ENCODE assay signal across 8 cellular contexts in genomic region chr17:60641810-60642220, GRCh38. TPM values are rescaled to one million over a fixed set of nuclear protein-coding genes. Genes with fewer than 3 reads are reported as not detected.
A peak's percentile ranks its signal among the peaks of the same experiment; 100 is the strongest.
DNase-seq lines count a peak whose midpoint lies in the region; ATAC-seq, FAIRE-seq and TF ChIP-seq lines count a peak whose summit lies in the region.

No MANE protein-coding gene starts in this region.

- TF ChIP-seq EP300 in A549 (IDR thresholded peaks at IDR 0.05) = no peak

- DNase-seq in A549 (ENCODE audit: low read depth in 1 of 2, low spot score in 1 of 2) = peak; percentile 81 to 85
- peak; percentile 74 for DNase-seq in GM12865 (ENCODE audit: low read depth)
- peak; percentile 92 for DNase-seq in NCI-H1436 (lab: John Stamatoyannopoulos, UW)
- peak; percentile 22 to 49 for DNase-seq in SW 1271 (lab: John Stamatoyannopoulos, UW)
- peak; percentile 66 to 93 for DNase-seq in T47D (ENCODE audit: low read depth in 1 of 2, low spot score in 1 of 2)
- DNase-seq in islet precursor cell = peak; percentile 87
- peak; percentile 26 for DNase-seq in stimulated activated CD4-positive, alpha-beta T cell treated with anti-CD3 and anti-CD28 coated beads, Interleukin-2, amount 100 ng/mL, for 4 hours (ENCODE audit: low read depth)

- TF ChIP-seq CTCF in A549 (IDR thresholded peaks at IDR 0.05) = peak; percentile 56
- peak; percentile 37 for TF ChIP-seq CTCF in GM12865 (IDR thresholded peaks at IDR 0.05; ENCODE audit: insufficient read depth, low read depth, low read length, missing control alignments)

- peak; percentile 48 to 62 for TF ChIP-seq RAD21 in A549 (conservative IDR thresholded peaks at IDR 0.05 in 1 of 2, IDR thresholded peaks at IDR 0.05 in 1 of 2)

- no peak for FAIRE-seq in A549 (lab: Jason Lieb, UNC)

- peak overlapping the region; percentile 18; the same call in 1 of the 3 replicates for H3K4me2 ChIP-seq in A549

- H3K9me3 ChIP-seq in A549 = no peaks in the 10 kb centered on the region

- no peak overlapping the region for H3K4me3 ChIP-seq in A549
- H3K4me3 ChIP-seq in GM12865 (ENCODE audit: low read depth, low read length) = no peak overlapping the region

- H3K4me1 ChIP-seq in A549 = peaks cover 10% of the 10 kb centered on the region

- 25% methylated on average over 1 of the region's 1 CpG for WGBS in A549 (ENCODE audit: missing lambda C conversion rate)

- no peak for TF ChIP-seq POLR2A in A549 (IDR thresholded peaks at IDR 0.05; ENCODE audit: low read length)

- CTCF ChIA-PET in A549 (lab: Yijun Ruan, JAX) = interaction anchor here (1.0 to 8.1 kb wide), 9 partner anchors 13 to 499 kb away, joined by 3 to 80 read pairs (median 4); partner anchors contain the start of gene PPM1D

- POLR2A ChIA-PET in A549 (lab: Yijun Ruan, JAX) = no interaction called here

- H3K27ac ChIP-seq in A549 = no peak overlapping the region

- ATAC-seq in A549 = peak; percentile 70 to 85
- ATAC-seq in HG02981 (IDR thresholded peaks at IDR 0.05; ENCODE audit: unreplicated experiment) = no peak

- in situ Hi-C loops in T47D (cut with HindIII; ENCODE audit: low pct_unique_long_range_greater_than_20kb, low sequenced_read_pairs) = no loop called here

TF ChIP-seq in A549, 52 proteins besides CTCF, POLR2A, EP300 and RAD21:
- TF ChIP-seq, protein P1, sequence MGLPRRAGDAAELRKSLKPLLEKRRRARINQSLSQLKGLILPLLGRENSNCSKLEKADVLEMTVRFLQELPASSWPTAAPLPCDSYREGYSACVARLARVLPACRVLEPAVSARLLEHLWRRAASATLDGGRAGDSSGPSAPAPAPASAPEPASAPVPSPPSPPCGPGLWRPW (IDR thresholded peaks at IDR 0.05) = no peak
- TF ChIP-seq FOSL2 (IDR thresholded peaks at IDR 0.05) (no peak; the same call in 1 of the 2 replicates), FOSL2 (CRISPR knock-in tag; IDR thresholded peaks at IDR 0.05) (peak; percentile 27), RFX5 (IDR thresholded peaks at IDR 0.05) (no peak), SREBF2 (IDR thresholded peaks at IDR 0.05) (no peak), KDM5A (IDR thresholded peaks at IDR 0.05) (no peak), HEYL (CRISPR knock-in tag; IDR thresholded peaks at IDR 0.05) (no peak), REST (IDR thresholded peaks at IDR 0.05) (peak; percentile 50), CEBPB (IDR thresholded peaks at IDR 0.05) (no peak), USF2 (IDR thresholded peaks at IDR 0.05) (no peak)
- TF ChIP-seq, protein P2, sequence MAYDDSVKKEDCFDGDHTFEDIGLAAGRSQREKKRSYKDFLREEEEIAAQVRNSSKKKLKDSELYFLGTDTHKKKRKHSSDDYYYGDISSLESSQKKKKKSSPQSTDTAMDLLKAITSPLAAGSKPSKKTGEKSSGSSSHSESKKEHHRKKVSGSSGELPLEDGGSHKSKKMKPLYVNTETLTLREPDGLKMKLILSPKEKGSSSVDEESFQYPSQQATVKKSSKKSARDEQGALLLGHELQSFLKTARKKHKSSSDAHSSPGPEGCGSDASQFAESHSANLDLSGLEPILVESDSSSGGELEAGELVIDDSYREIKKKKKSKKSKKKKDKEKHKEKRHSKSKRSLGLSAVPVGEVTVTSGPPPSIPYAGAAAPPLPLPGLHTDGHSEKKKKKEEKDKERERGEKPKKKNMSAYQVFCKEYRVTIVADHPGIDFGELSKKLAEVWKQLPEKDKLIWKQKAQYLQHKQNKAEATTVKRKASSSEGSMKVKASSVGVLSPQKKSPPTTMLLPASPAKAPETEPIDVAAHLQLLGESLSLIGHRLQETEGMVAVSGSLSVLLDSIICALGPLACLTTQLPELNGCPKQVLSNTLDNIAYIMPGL (CRISPR knock-in tag; IDR thresholded peaks at IDR 0.05; ENCODE audit: borderline replicate concordance) = no peak

RNA-seq across cellular contexts. Expression of gene BCAS3, which starts 35.8 kb away (rescaled TPM):
- polyA plus RNA-seq in A549 (2011; rRNA removed) = 43.4 and 86.6 TPM in 2 replicates
- 8.0 and 10.4 TPM in 2 replicates for polyA plus RNA-seq in A549 (2012; cell fraction: cytosol; rRNA removed)
- polyA plus RNA-seq in A549 (2012; cell fraction: nucleus; rRNA removed) = 11.4 and 20.1 TPM in 2 replicates
- 14.7 to 18.0 TPM (median 15.6 TPM) in 3 replicates for polyA plus RNA-seq in A549 (2017; fragmentation: RNase III; extraction: RNeasy Plus Mini Kit Qiagen cat#74134 plus additional on column Dnase treatment)
- 332 and 356 TPM in 2 replicates for polyA minus RNA-seq in A549 (2011; rRNA and poly(A)+ RNA removed)

RNA-seq across cellular contexts. Expression of gene PPM1D, which starts 41.8 kb away (rescaled TPM):
- polyA plus RNA-seq in A549 (2011; rRNA removed) (10.5 and 11.6 TPM in 2 replicates), A549 (2017; fragmentation: RNase III; extraction: RNeasy Plus Mini Kit Qiagen cat#74134 plus additional on column Dnase treatment) (12.0 to 13.5 TPM (median 13.5 TPM) in 3 replicates)
- polyA plus RNA-seq in A549 (2012; cell fraction: cytosol; rRNA removed) = 4.1 and 4.8 TPM in 2 replicates
- 3.6 and 4.9 TPM in 2 replicates for polyA plus RNA-seq in A549 (2012; cell fraction: nucleus; rRNA removed)
- polyA minus RNA-seq in A549 (2011; rRNA and poly(A)+ RNA removed) = 11.1 and 12.2 TPM in 2 replicates

Comparison
In these comparisons a context has a peak if more than half of its experiments do, and no peak if none do; other contexts are left out.
1. DNase-seq: peak in every context shown above with its lines; median percentile 92 in NCI-H1436; 87 in islet precursor cell; 83 in A549; 80 in T47D; 74 in GM12865; 36 in SW 1271; 26 in stimulated activated CD4-positive, alpha-beta T cell treated with anti-CD3 and anti-CD28 coated beads, Interleukin-2, amount 100 ng/mL, for 4 hours.